ENCODE assay signal across 8 cellular contexts in genomic region chr12:71840226-71840847, GRCh38. TPM values are rescaled to one million over a fixed set of nuclear protein-coding genes. Genes with fewer than 3 reads are reported as not detected.
A peak's percentile ranks its signal among the peaks of the same experiment; 100 is the strongest.
DNase-seq lines count a peak whose midpoint lies in the region; ATAC-seq and TF ChIP-seq lines count a peak whose summit lies in the region.

No MANE protein-coding gene starts in this region.

- H2BK20ac ChIP-seq in IMR-90 (ENCODE audit: low read depth, low read length): peak overlapping the region; percentile 17; the same call in 1 of the 2 replicates

- peaks cover 31% of the 10 kb centered on the region for H4K20me1 ChIP-seq in DND-41 (ENCODE audit: insufficient read depth, low read length)
- H4K20me1 ChIP-seq in IMR-90 (ENCODE audit: insufficient read depth, low read length): peaks cover 16% of the 10 kb centered on the region
- peaks cover 16% of the 10 kb centered on the region for H4K20me1 ChIP-seq in osteoblast (ENCODE audit: insufficient read depth, low read length)

- CTCF ChIA-PET in IMR-90 (lab: Yijun Ruan, JAX): no interaction called here

- peak overlapping the region; percentile 67 for H3K14ac ChIP-seq in IMR-90 (replicated peaks; ENCODE audit: low read depth, low read length)

- no TSS peak for BruUV-seq in IMR-90 (replicated peaks; lab: Mats Ljungman, UMichigan)

- WGBS in IMR-90 (ENCODE audit: extremely low coverage in 2 of 2, insufficient read length in 1 of 2), 2 experiments: 0% methylated on average over 10 of the region's 20 CpGs; no CpG with 5 or more reads in 1 of the 2 experiments

- H3K79me2 ChIP-seq in DND-41 (ENCODE audit: insufficient read depth, low read length): peaks cover 67% of the 10 kb centered on the region
- peaks cover 56% of the 10 kb centered on the region for H3K79me2 ChIP-seq in osteoblast (ENCODE audit: insufficient read depth, low read length)

- in situ Hi-C loops in IMR-90 (cut with MboI; ENCODE audit: low sequenced_read_pairs): no loop called here

- H3K9ac ChIP-seq in DND-41 (ENCODE audit: low read depth, low read length) (peak overlapping the region; percentile 68), IMR-90 (ENCODE audit: low read depth, low read length) (peak overlapping the region; percentile 78)

- peaks cover 11% of the 10 kb centered on the region; the same call in 1 of the 2 replicates for H3K36me3 ChIP-seq in DND-41 (ENCODE audit: insufficient read depth, low read length)
- H3K36me3 ChIP-seq in IMR-90 (ENCODE audit: control insufficient read depth, insufficient read depth, low read length): no peaks in the 10 kb centered on the region
- H3K36me3 ChIP-seq in osteoblast (ENCODE audit: insufficient read depth, low read length): no peaks in the 10 kb centered on the region

- H3K9me1 ChIP-seq in IMR-90 (ENCODE audit: insufficient read depth, low read length): no peaks in the 10 kb centered on the region

- dilution Hi-C loops in IMR-90 (cut with HindIII; ENCODE audit: low sequenced_read_pairs, unreplicated experiment): no loop called here

- ATAC-seq in DND-41 (ENCODE audit: insufficient read depth, low read depth): peak; percentile 20; the same call in 2 of the 3 replicates
- ATAC-seq in GM21381 (IDR thresholded peaks at IDR 0.05; ENCODE audit: unreplicated experiment): peak; percentile 4
- peak; percentile 62 for ATAC-seq in IMR-90 (ENCODE audit: low read depth)

- peak overlapping the region; percentile 83; the same call in 1 of the 2 replicates for H4K5ac ChIP-seq in IMR-90 (ENCODE audit: low read depth, low read length)

- POLR2A ChIA-PET in IMR-90 (lab: Charles Lee; ENCODE audit: unreplicated experiment): interaction anchor here (0.6 kb wide), 1 partner anchor 71 kb away, joined by 5 read pairs; no protein-coding TSS in a partner anchor

- peaks cover 0 to 47% of the 10 kb centered on the region in 2 experiments; a peak in 3 of 4 replicates for H3K79me1 ChIP-seq in IMR-90 (ENCODE audit: low read depth in 1 of 2, low read length in 2 of 2)

- intact Hi-C loops in IMR-90 (cut with micrococcal nuclease) (loop anchor here (2.0 kb wide), 1 partner anchor 60 kb away; no protein-coding TSS in a partner anchor), posterior cingulate gyrus (cut with DNase I) (no loop called here)

- H3K4ac ChIP-seq in IMR-90 (ENCODE audit: low read depth, low read length): peak overlapping the region; percentile 74

- peak overlapping the region; percentile 59 for H2BK120ac ChIP-seq in IMR-90 (ENCODE audit: low read depth, low read length)

- H2AK5ac ChIP-seq in IMR-90 (ENCODE audit: low read depth, low read length): peak overlapping the region; percentile 40; the same call in 1 of the 2 replicates

- peak overlapping the region; percentile 75 for H4K91ac ChIP-seq in IMR-90 (ENCODE audit: insufficient read depth, low read depth, low read length)

- H4K8ac ChIP-seq in IMR-90 (ENCODE audit: low read depth in 2 of 2, low read length in 2 of 2): peak overlapping the region; percentile 28 to 87; a peak in 3 of 4 replicates

- no peaks in the 10 kb centered on the region for H3K27me3 ChIP-seq in DND-41 (ENCODE audit: insufficient read depth, low read length, poor library complexity)
- no peaks in the 10 kb centered on the region for H3K27me3 ChIP-seq in IMR-90 (ENCODE audit: control insufficient read depth, insufficient read depth, low read length)
- no peaks in the 10 kb centered on the region for H3K27me3 ChIP-seq in osteoblast (ENCODE audit: insufficient read depth, low read length)

- H3K9me3 ChIP-seq in DND-41 (ENCODE audit: insufficient read depth, low read length, severe bottlenecking) (no peaks in the 10 kb centered on the region), IMR-90 (ENCODE audit: control insufficient read depth, insufficient read depth, low read length) (no peaks in the 10 kb centered on the region), osteoblast (ENCODE audit: low read depth, low read length) (no peaks in the 10 kb centered on the region)

- peak overlapping the region; percentile 76 for H2AFZ ChIP-seq in DND-41 (ENCODE audit: low read depth, low read length)
- peak overlapping the region; percentile 96 for H2AFZ ChIP-seq in IMR-90 (replicated peaks; ENCODE audit: low read length, poor library complexity)
- H2AFZ ChIP-seq in osteoblast (ENCODE audit: low read length): peak overlapping the region; percentile 94

- peak; percentile 55; the same call in 1 of the 2 replicates for TF ChIP-seq POLR2A in IMR-90 (IDR thresholded peaks at IDR 0.05; ENCODE audit: low read depth, low read length)

- TF ChIP-seq RAD21 in IMR-90 (IDR thresholded peaks at IDR 0.05; ENCODE audit: low read length): no peak

- H3K4me1 ChIP-seq in DND-41 (ENCODE audit: insufficient read depth, low read length) (peaks cover 53% of the 10 kb centered on the region), IMR-90 (ENCODE audit: control insufficient read depth, insufficient read depth, low read length) (no peaks in the 10 kb centered on the region), osteoblast (ENCODE audit: insufficient read depth, low read length) (peaks cover 7% of the 10 kb centered on the region)

- peak overlapping the region; percentile 19; the same call in 1 of the 3 replicates for H2BK15ac ChIP-seq in IMR-90 (ENCODE audit: low read depth, low read length)

- H2BK5ac ChIP-seq in IMR-90 (ENCODE audit: low read depth, low read length, poor library complexity, severe bottlenecking): peak overlapping the region; percentile 68

- peak overlapping the region; percentile 73 for H3K23ac ChIP-seq in IMR-90 (ENCODE audit: low read depth, low read length)

- peak overlapping the region; percentile 30 for H3K18ac ChIP-seq in IMR-90 (ENCODE audit: low read depth, low read length)

- H3K4me2 ChIP-seq in DND-41 (ENCODE audit: insufficient read depth, low read length) (peak overlapping the region; percentile 69), IMR-90 (ENCODE audit: low read depth, low read length) (peak overlapping the region; percentile 90), osteoblast (ENCODE audit: insufficient read depth, low read length) (peak overlapping the region; percentile 89)

- TF ChIP-seq CTCF in DND-41 (IDR thresholded peaks at IDR 0.05; ENCODE audit: borderline replicate concordance, extremely low read depth, low read length, poor library complexity, severe bottlenecking) (no peak), IMR-90 (conservative IDR thresholded peaks at IDR 0.05; ENCODE audit: low read depth, low read length) (no peak), WI38 (IDR thresholded peaks at IDR 0.05; ENCODE audit: low read depth, low read length) (no peak), fibroblast of the aortic adventitia (IDR thresholded peaks at IDR 0.05; ENCODE audit: insufficient read depth, low read length) (no peak), osteoblast (IDR thresholded peaks at IDR 0.05; ENCODE audit: extremely low read depth, low read depth, low read length) (no peak)

- H3K27ac ChIP-seq in DND-41 (ENCODE audit: low read length) (peak overlapping the region; percentile 83), IMR-90 (ENCODE audit: insufficient read depth, low read length) (peak overlapping the region; percentile 78), osteoblast (ENCODE audit: low read depth, low read length) (peak overlapping the region; percentile 97)

- peak overlapping the region; percentile 57 to 71 for H3K4me3 ChIP-seq in DND-41 (ENCODE audit: low read depth in 1 of 2, low read length in 2 of 2)
- H3K4me3 ChIP-seq in IMR-90 (ENCODE audit: insufficient read depth, low read depth, low read length): peak overlapping the region; percentile 74
- H3K4me3 ChIP-seq in WI38 (ENCODE audit: low read depth, low read length): peak overlapping the region; percentile 97
- H3K4me3 ChIP-seq in fibroblast of the aortic adventitia (ENCODE audit: low read depth, low read length): peak overlapping the region; percentile 79
- peak overlapping the region; percentile 91 for H3K4me3 ChIP-seq in osteoblast (ENCODE audit: insufficient read depth, low read length)

- H3K56ac ChIP-seq in IMR-90 (ENCODE audit: extremely low read depth, insufficient read depth, low read length): peak overlapping the region; percentile 76

- H2AK9ac ChIP-seq in IMR-90 (replicated peaks; ENCODE audit: low read depth, low read length, poor library complexity): peak overlapping the region; percentile 59

- peak; percentile 15 for DNase-seq in DND-41
- DNase-seq in IMR-90: peak; percentile 88
- peak; percentile 75 for DNase-seq in fibroblast of the aortic adventitia (ENCODE audit: low read depth)
- no peak for DNase-seq in osteoblast (ENCODE audit: insufficient read length, low spot score, missing footprints)
- DNase-seq in posterior cingulate gyrus: no peak
- no peak for DNase-seq in SHP77 treated with DMSO at 0.1 percent for 48 hours (lab: John Stamatoyannopoulos, UW)

TF ChIP-seq in IMR-90, 13 proteins besides CTCF, POLR2A, EP300 and RAD21 (continues in another document):
- TF ChIP-seq BHLHE40 (IDR thresholded peaks at IDR 0.05; ENCODE audit: low read depth, low read length) (peak; percentile 54), MXI1 (IDR thresholded peaks at IDR 0.05; ENCODE audit: borderline replicate concordance, low read depth, low read length) (0 out of 2 replicates have a peak, but pooled peaks have one; percentile 37), SMC3 (IDR thresholded peaks at IDR 0.05; ENCODE audit: low read depth, low read length) (no peak), MAFK (IDR thresholded peaks at IDR 0.05; ENCODE audit: low read depth, low read length) (no peak), RFX5 (IDR thresholded peaks at IDR 0.05; ENCODE audit: low read depth, low read length) (no peak), RCOR1 (IDR thresholded peaks at IDR 0.05; ENCODE audit: insufficient replicate concordance, low read length) (peak; percentile 16), ELK1 (IDR thresholded peaks at IDR 0.05; ENCODE audit: borderline replicate concordance, low read depth, low read length) (no peak), CHD1 (IDR thresholded peaks at IDR 0.05; ENCODE audit: low read depth, low read length) (no peak), NFE2L2 (IDR thresholded peaks at IDR 0.05; ENCODE audit: low read depth, low read length) (0 out of 2 replicates have a peak, but pooled peaks have one; percentile 24), MAZ (IDR thresholded peaks at IDR 0.05; ENCODE audit: borderline replicate concordance, low read depth, low read length) (no peak)

RNA-seq across cellular contexts. Expression of gene TBC1D15, which starts 0.8 kb away (rescaled TPM):
- 12.5 and 18.3 TPM in 2 replicates for total RNA-seq in IMR-90 (2012; rRNA removed)
- polyA plus RNA-seq in IMR-90 (2012; rRNA removed): 10.1 and 14.2 TPM in 2 replicates
- 1.8 and 4.2 TPM in 2 replicates for polyA plus RNA-seq in IMR-90 (2012; cell fraction: cytosol; rRNA removed)
- 2.7 and 24.8 TPM in 2 replicates for polyA plus RNA-seq in IMR-90 (2012; cell fraction: nucleus; rRNA removed; ENCODE audit: low replicate concordance)
- 41.8 and 46.5 TPM in 2 replicates for total RNA-seq in fibroblast of the aortic adventitia (ENCODE audit: low replicate concordance)
- 30.4 and 30.9 TPM in 2 replicates for total RNA-seq in osteoblast

Comparison
In these comparisons a context has a peak if more than half of its experiments do, and no peak if none do; other contexts are left out.
1. ATAC-seq: peak in every context shown above with its lines; median percentile 62 in IMR-90; 20 in DND-41; 4 in GM21381.
2. DNase-seq: peak in DND-41 (single experiment), IMR-90 (single experiment) and fibroblast of the aortic adventitia (single experiment); none in osteoblast (single experiment), posterior cingulate gyrus (0 of 10) and SHP77 treated with DMSO at 0.1 percent for 48 hours (single experiment).
3. Peak in every context shown above with its lines, with median percentiles within 50 percentile points of each other: H2AFZ ChIP-seq, H3K27ac ChIP-seq, H3K4me2 ChIP-seq and H3K4me3 ChIP-seq.